In genomic region chr2:100518801-100519200, GRCh38 we compare ENCODE assay signal across 24 cellular contexts. TPM values are rescaled to one million over a fixed set of nuclear protein-coding genes. Genes with fewer than 3 reads are reported as not detected.
A peak's percentile ranks its signal among the peaks of the same experiment; 100 is the strongest.
DNase-seq lines count a peak whose midpoint lies in the region; ATAC-seq lines count a peak whose summit lies in the region.
"Had no signal": no experiment of that assay in that cellular context is flagged by ENCODE, and none has a peak within 500 bp of the region (broad histone marks: within the 10 kb centered on the region; RNA-seq: fewer than 3 reads in every experiment).

No MANE protein-coding gene starts in this region.

- H3K23ac ChIP-seq in trophoblast cell (ENCODE audit: low read length) = no peak overlapping the region

- no peak overlapping the region for H2BK12ac ChIP-seq in trophoblast cell (ENCODE audit: low read length)

- no peaks in the 10 kb centered on the region for H3K27me3 ChIP-seq in trophoblast cell (ENCODE audit: insufficient read depth, low read length)
- H3K27me3 ChIP-seq in effector memory CD4-positive, alpha-beta T cell (replicated peaks; ENCODE audit: control insufficient read depth, insufficient read depth, low read length, poor library complexity, severe bottlenecking) = no peaks in the 10 kb centered on the region

- no peak overlapping the region for H2AFZ ChIP-seq in trophoblast cell (ENCODE audit: insufficient read depth, low read length, poor library complexity)

- H3K79me2 ChIP-seq in trophoblast cell (ENCODE audit: control insufficient read depth, insufficient read depth, low read length, poor library complexity) = no peaks in the 10 kb centered on the region

- no peak overlapping the region for H3K14ac ChIP-seq in trophoblast cell (ENCODE audit: low read length)

- H3K9ac ChIP-seq in trophoblast cell (ENCODE audit: low read length) = no peak overlapping the region
- H3K9ac ChIP-seq: KMS-11 had no signal

- H3K27ac ChIP-seq in trophoblast cell (ENCODE audit: low read depth, low read length) = no peak overlapping the region
- H3K27ac ChIP-seq in effector memory CD4-positive, alpha-beta T cell (ENCODE audit: insufficient read depth, low read length, poor library complexity, severe bottlenecking) = no peak overlapping the region
- H3K27ac ChIP-seq: KMS-11 had no signal

- no peak overlapping the region for H4K12ac ChIP-seq in trophoblast cell (ENCODE audit: low read depth, low read length)

- no peak overlapping the region for H4K8ac ChIP-seq in trophoblast cell (ENCODE audit: low read depth, low read length)

- H2BK5ac ChIP-seq in trophoblast cell (ENCODE audit: low read depth, low read length, poor library complexity) = no peak overlapping the region

- H3K4me1 ChIP-seq in trophoblast cell (ENCODE audit: control insufficient read depth in 1 of 2, insufficient read depth in 2 of 2, low read length in 2 of 2) = no peaks in the 10 kb centered on the region
- H3K4me1 ChIP-seq in effector memory CD4-positive, alpha-beta T cell (ENCODE audit: control insufficient read depth, insufficient read depth, low read length, poor library complexity, severe bottlenecking) = no peaks in the 10 kb centered on the region

- H2AK5ac ChIP-seq in trophoblast cell (ENCODE audit: low read length) = no peak overlapping the region

- H2BK120ac ChIP-seq in trophoblast cell (ENCODE audit: insufficient read depth, low read length, poor library complexity) = no peak overlapping the region

- H3K79me1 ChIP-seq in trophoblast cell (ENCODE audit: low read length) = no peaks in the 10 kb centered on the region

- ATAC-seq in GM21717 (IDR thresholded peaks at IDR 0.05; ENCODE audit: unreplicated experiment) = no peak

- no peak overlapping the region for H3K4me3 ChIP-seq in trophoblast cell (ENCODE audit: low read depth, low read length)
- no peak overlapping the region for H3K4me3 ChIP-seq in effector memory CD4-positive, alpha-beta T cell (ENCODE audit: insufficient read depth, low read depth, low read length, poor library complexity, severe bottlenecking)

- H3K18ac ChIP-seq in trophoblast cell (ENCODE audit: low read length) = no peak overlapping the region

- no peaks in the 10 kb centered on the region for H3K9me3 ChIP-seq in trophoblast cell (ENCODE audit: insufficient read depth, low read depth, low read length)
- H3K9me3 ChIP-seq in effector memory CD4-positive, alpha-beta T cell (ENCODE audit: control insufficient read depth, low read length) = no peaks in the 10 kb centered on the region

- no peak overlapping the region for H3K4ac ChIP-seq in trophoblast cell (ENCODE audit: low read depth, low read length)

- no peak overlapping the region for H4K91ac ChIP-seq in trophoblast cell (ENCODE audit: low read depth, low read length)

- H3K4me2 ChIP-seq in trophoblast cell (ENCODE audit: low read length) = no peak overlapping the region
- H3K4me2 ChIP-seq: KMS-11 had no signal

- peak; percentile 38 for DNase-seq in A172 (ENCODE audit: low spot score)
- peak; percentile 45 for DNase-seq in HT1080 (ENCODE audit: low read depth)
- peak; percentile 24 for DNase-seq in astrocyte of the hippocampus (ENCODE audit: low read depth, low spot score)
- peak; percentile 20 to 70 for DNase-seq in trophoblast cell
- no peak for DNase-seq in effector memory CD4-positive, alpha-beta T cell
- no peak for DNase-seq in activated CD4-positive, alpha-beta T cell treated with anti-CD3 and anti-CD28 coated beads, Interleukin-2, amount 50 U/mL, for 1 hour
- DNase-seq: 8988T, Calu3, DMS79 treated with DMSO at 0.1 percent for 48 hours, H7, NCI-H1092, NCI-H1417 treated with DMSO at 0.1 percent for 48 hours, NCI-H1694 treated with DMSO at 0.1 percent for 48 hours, NCI-H2081 treated with DMSO at 0.1 percent for 48 hours, NCI-H446, NCI-H524 treated with DMSO at 0.1 percent for 48 hours, NCI-H774, RPMI8226, SHP77 had no signal

- H3K36me3 ChIP-seq in trophoblast cell (ENCODE audit: control insufficient read depth in 1 of 2, insufficient read depth in 2 of 2, low read length in 2 of 2) = no peaks in the 10 kb centered on the region
- H3K36me3 ChIP-seq in effector memory CD4-positive, alpha-beta T cell (ENCODE audit: control insufficient read depth, insufficient read depth, low read length) = no peaks in the 10 kb centered on the region

- WGBS in trophoblast cell (ENCODE audit: extremely low coverage, insufficient coverage, insufficient read length) = 100% methylated on average over 1 of the region's 2 CpGs

RNA-seq across cellular contexts. Expression of gene PDCL3, which starts 44.0 kb away (rescaled TPM):
- 40.3 and 41.3 TPM in 2 replicates for total RNA-seq in A172 (2014; rRNA removed; shearing (Covaris generic))
- 21.6 and 36.4 TPM in 2 replicates for total RNA-seq in HT1080 (2014; rRNA removed; shearing (Covaris generic))
- 33.2 and 34.5 TPM in 2 replicates for polyA plus RNA-seq in HT1080 (2015; cell fraction: cytosol; rRNA removed)
- 19.7 and 21.2 TPM in 2 replicates for polyA plus RNA-seq in HT1080 (2015; cell fraction: nucleus; rRNA removed)
- 21.0 and 22.2 TPM in 2 replicates for polyA plus RNA-seq in trophoblast cell (2013)

RNA-seq across cellular contexts. Expression of gene NMS, which starts 48.5 kb away (rescaled TPM):
- not detected in 2 replicates for total RNA-seq in A172 (2014; rRNA removed; shearing (Covaris generic))
- not detected in 2 replicates for total RNA-seq in HT1080 (2014; rRNA removed; shearing (Covaris generic))
- not detected in 2 replicates for polyA plus RNA-seq in HT1080 (2015; cell fraction: cytosol; rRNA removed)
- not detected in 2 replicates for polyA plus RNA-seq in HT1080 (2015; cell fraction: nucleus; rRNA removed)
- not detected in 2 replicates for polyA plus RNA-seq in trophoblast cell (2013)
- total RNA-seq: Calu3, H7, SK-MEL-5 had no signal
- polyA plus RNA-seq: BJ, IgD-negative memory B cell had no signal

Comparison
In these comparisons a context has a peak if more than half of its experiments do, and no peak if none do; other contexts are left out.
1. DNase-seq: peak in A172 (single experiment), HT1080 (single experiment), astrocyte of the hippocampus (single experiment) and trophoblast cell (2 of 2); none in effector memory CD4-positive, alpha-beta T cell (0 of 3) and activated CD4-positive, alpha-beta T cell treated with anti-CD3 and anti-CD28 coated beads, Interleukin-2, amount 50 U/mL, for 1 hour (single experiment).